20 cellular contexts compared by ENCODE assay signal in genomic region chr9:21988056-21988990, GRCh38. TPM values are rescaled to one million over a fixed set of nuclear protein-coding genes. Genes with fewer than 3 reads are reported as not detected.
DNase-seq lines count a peak whose midpoint lies in the region; ATAC-seq and TF ChIP-seq lines count a peak whose summit lies in the region.
"Had no signal": no experiment of that assay in that cellular context is flagged by ENCODE, and none has a peak within 500 bp of the region (broad histone marks: within the 10 kb centered on the region; RNA-seq: fewer than 3 reads in every experiment).

No MANE protein-coding gene starts in this region.

- no peak overlapping the region for H2BK12ac ChIP-seq in mesenchymal stem cell (ENCODE audit: low read length in 2 of 2)

- H2AK5ac ChIP-seq in mesenchymal stem cell (ENCODE audit: low read length, severe bottlenecking) = no peak overlapping the region

- H3K9me3 ChIP-seq in SJSA1 (replicated peaks) (no peaks in the 10 kb centered on the region), mesenchymal stem cell (ENCODE audit: control insufficient read depth, low read length) (no peaks in the 10 kb centered on the region), hepatocyte (ENCODE audit: low read depth) (no peaks in the 10 kb centered on the region)
- H3K9me3 ChIP-seq: esophagus muscularis mucosa, Peyer's patch, uterus had no signal

- H3K9ac ChIP-seq in mesenchymal stem cell (ENCODE audit: low read length) = peak overlapping the region; percentile 94

- no peak overlapping the region for H3K14ac ChIP-seq in mesenchymal stem cell (ENCODE audit: low read length in 2 of 2)

- H3K18ac ChIP-seq in mesenchymal stem cell (ENCODE audit: low read depth in 1 of 2, low read length in 2 of 2) = no peak overlapping the region

- no peak overlapping the region for H3K23ac ChIP-seq in mesenchymal stem cell (ENCODE audit: low read length in 2 of 2)

- H3K4me1 ChIP-seq in SJSA1 (replicated peaks) = peaks cover 18% of the 10 kb centered on the region
- peaks cover 9% of the 10 kb centered on the region for H3K4me1 ChIP-seq in mesenchymal stem cell (ENCODE audit: control insufficient read depth, insufficient read depth, low read depth, low read length)
- H3K4me1 ChIP-seq in hepatocyte (ENCODE audit: insufficient read depth) = no peaks in the 10 kb centered on the region
- H3K4me1 ChIP-seq: uterus had no signal

- TF ChIP-seq CTCF in hepatocyte (IDR thresholded peaks at IDR 0.05; ENCODE audit: poor library complexity) = no peak

- no peak overlapping the region for H4K91ac ChIP-seq in mesenchymal stem cell (ENCODE audit: low read length)

- DNase-seq in HCEC 1CT = peak; percentile 20
- DNase-seq in M059J (ENCODE audit: low read depth) = peak; percentile 49
- DNase-seq in SJSA1 (ENCODE audit: low read depth in 1 of 2, low spot score in 2 of 2) = peak in 1 of 2 experiments; percentile 53
- DNase-seq in mesenchymal stem cell = no peak
- no peak for DNase-seq in hepatocyte (ENCODE audit: low spot score)
- DNase-seq: activated CD4-positive, alpha-beta T cell treated with anti-CD3 and anti-CD28 coated beads for 48 hours; activated T-cell treated with anti-CD3 and anti-CD28 coated beads, Interleukin-2, amount 50 U/mL, for 72 hours; anterior cingulate cortex; CD4-positive, alpha-beta memory T cell; GDM1; NCI-H226; Peyer's patch; stimulated activated naive CD4-positive, alpha-beta T cell treated with Interleukin-2 at 50 U/mL for 16 hours; uterus had no signal

- H3K36me3 ChIP-seq in SJSA1 (peaks cover 14% of the 10 kb centered on the region), mesenchymal stem cell (ENCODE audit: control insufficient read depth in 1 of 2, insufficient read depth in 2 of 2, low read depth in 1 of 2, low read length in 2 of 2) (peaks cover 0 to 5% of the 10 kb centered on the region in 2 experiments), hepatocyte (replicated peaks; ENCODE audit: insufficient read depth, low read depth) (no peaks in the 10 kb centered on the region)
- H3K36me3 ChIP-seq: esophagus muscularis mucosa, Peyer's patch, uterus had no signal

- H3K79me2 ChIP-seq in hepatocyte = no peaks in the 10 kb centered on the region

- H3K79me1 ChIP-seq in mesenchymal stem cell (replicated peaks; ENCODE audit: low read length, poor library complexity, severe bottlenecking) = peaks cover 9% of the 10 kb centered on the region

- no peak overlapping the region for H3K4ac ChIP-seq in mesenchymal stem cell (ENCODE audit: low read depth in 1 of 2, low read length in 2 of 2)

- H3K9me2 ChIP-seq in hepatocyte (replicated peaks; ENCODE audit: insufficient read depth) = no peaks in the 10 kb centered on the region

- H2BK5ac ChIP-seq in mesenchymal stem cell (ENCODE audit: low read depth, low read length, poor library complexity, severe bottlenecking) = no peak overlapping the region

- peak overlapping the region; percentile 81 for H3K27ac ChIP-seq in SJSA1
- H3K27ac ChIP-seq in mesenchymal stem cell (ENCODE audit: low read length, poor library complexity, severe bottlenecking) = no peak overlapping the region
- no peak overlapping the region for H3K27ac ChIP-seq in hepatocyte
- H3K27ac ChIP-seq: esophagus muscularis mucosa, Peyer's patch, uterus had no signal

- no peak overlapping the region for H4K8ac ChIP-seq in mesenchymal stem cell (ENCODE audit: low read length)

- WGBS in mesenchymal stem cell = 33% methylated on average over 5 of the region's 9 CpGs
- 29% methylated on average over 9 of the region's 9 CpGs for WGBS in hepatocyte (ENCODE audit: low lambda C conversion rate, missing lambda C conversion rate)

- H2BK15ac ChIP-seq in mesenchymal stem cell (ENCODE audit: low read depth, poor library complexity, severe bottlenecking) = no peak overlapping the region

- no peaks in the 10 kb centered on the region for H4K20me1 ChIP-seq in hepatocyte (ENCODE audit: insufficient read depth, poor library complexity, severe bottlenecking)

- H2BK120ac ChIP-seq in mesenchymal stem cell (ENCODE audit: low read depth, low read length) = no peak overlapping the region

- ATAC-seq in GM18873 (IDR thresholded peaks at IDR 0.05; ENCODE audit: low FRiP score, unreplicated experiment) = no peak
- no peak for ATAC-seq in GM21367 (IDR thresholded peaks at IDR 0.05; ENCODE audit: unreplicated experiment)
- ATAC-seq: activated T-cell treated with anti-CD3 and anti-CD28 coated beads, Interleukin-2, amount 50 U/mL, for 72 hours had no signal

- peak overlapping the region; percentile 3 for H3K4me2 ChIP-seq in mesenchymal stem cell (ENCODE audit: low read length, poor library complexity, severe bottlenecking)
- no peak overlapping the region for H3K4me2 ChIP-seq in hepatocyte

- H2AFZ ChIP-seq in mesenchymal stem cell (ENCODE audit: low read depth, low read length) (no peak overlapping the region), hepatocyte (no peak overlapping the region)

- H3K27me3 ChIP-seq in SJSA1 (replicated peaks) = no peaks in the 10 kb centered on the region
- no peaks in the 10 kb centered on the region for H3K27me3 ChIP-seq in mesenchymal stem cell (ENCODE audit: control insufficient read depth in 1 of 2, insufficient read depth in 1 of 2, low read length in 2 of 2)
- H3K27me3 ChIP-seq in hepatocyte = peaks cover 99% of the 10 kb centered on the region

- peak overlapping the region; percentile 17 for H3K4me3 ChIP-seq in SJSA1
- peak overlapping the region in 1 of 2 experiments; percentile 73 for H3K4me3 ChIP-seq in mesenchymal stem cell (ENCODE audit: insufficient read depth in 1 of 2, low read depth in 1 of 2, low read length in 2 of 2)
- H3K4me3 ChIP-seq in hepatocyte = no peak overlapping the region
- H3K4me3 ChIP-seq: esophagus muscularis mucosa, lung, Peyer's patch, uterus had no signal

RNA-seq across cellular contexts. Expression of gene CDKN2A, which starts 5.9 kb away (rescaled TPM):
- 594 and 597 TPM in 2 replicates for total RNA-seq in M059J (2014; rRNA removed; shearing (Covaris generic))
- total RNA-seq in SJSA1 (2014; rRNA removed; shearing (Covaris generic)) = 198 and 290 TPM in 2 replicates
- polyA plus RNA-seq in mesenchymal stem cell (2013, experiment 1 of 2) = 82.9 TPM
- 83.8 TPM for polyA plus RNA-seq in mesenchymal stem cell (2013, experiment 2 of 2)
- total RNA-seq in hepatocyte = 0.76 and 0.90 TPM in 2 replicates
- 2.9 and 4.8 TPM in 2 replicates for polyA plus RNA-seq in hepatocyte
- total RNA-seq: skeletal muscle tissue had no signal

RNA-seq across cellular contexts. Expression of gene CDKN2B-AS1, which starts 6.3 kb away (rescaled TPM):
- 9.2 and 14.5 TPM in 2 replicates for total RNA-seq in M059J (2014; rRNA removed; shearing (Covaris generic))
- total RNA-seq in SJSA1 (2014; rRNA removed; shearing (Covaris generic)) = 2.6 and 7.5 TPM in 2 replicates
- polyA plus RNA-seq in mesenchymal stem cell (2013, experiment 1 of 2) = 1.4 TPM
- 1.9 TPM for polyA plus RNA-seq in mesenchymal stem cell (2013, experiment 2 of 2)
- total RNA-seq in hepatocyte = 0.27 and 1.1 TPM in 2 replicates
- polyA plus RNA-seq in hepatocyte = 0.26 and 0.68 TPM in 2 replicates

RNA-seq across cellular contexts. Expression of gene CDKN2B, which starts 20.8 kb away (rescaled TPM):
- total RNA-seq in M059J (2014; rRNA removed; shearing (Covaris generic)) = 11.5 and 24.1 TPM in 2 replicates
- total RNA-seq in SJSA1 (2014; rRNA removed; shearing (Covaris generic)) = 22.3 and 29.6 TPM in 2 replicates
- polyA plus RNA-seq in mesenchymal stem cell (2013, experiment 1 of 2) = 36.2 TPM
- polyA plus RNA-seq in mesenchymal stem cell (2013, experiment 2 of 2) = 34.9 TPM
- 8.5 and 18.6 TPM in 2 replicates for total RNA-seq in hepatocyte
- polyA plus RNA-seq in hepatocyte = 6.0 and 15.1 TPM in 2 replicates
- total RNA-seq: neural crest cell, skeletal muscle tissue had no signal

Comparison
In these comparisons a context has a peak if more than half of its experiments do, and no peak if none do; other contexts are left out.
1. DNase-seq: peak in HCEC 1CT (single experiment) and M059J (single experiment); none in mesenchymal stem cell (single experiment) and hepatocyte (single experiment).
2. RNA of gene CDKN2A, which starts 5.9 kb away (total RNA-seq): 594 to 597 TPM in M059J and 198 to 290 TPM in SJSA1; 0.76 to 0.90 TPM in hepatocyte; every median in the first group is over 100 times any median in the second.